Comparison of ENCODE assay signal across 18 cellular contexts in genomic region chr6:74277749-74278148, GRCh38.
A peak's percentile ranks its signal among the peaks of the same experiment; 100 is the strongest.
DNase-seq lines count a peak whose midpoint lies in the region; ATAC-seq lines count a peak whose summit lies in the region.
"Had no signal": no experiment of that assay in that cellular context is flagged by ENCODE, and none has a peak within 500 bp of the region (broad histone marks: within the 10 kb centered on the region; RNA-seq: fewer than 3 reads in every experiment).

No MANE protein-coding gene starts in this region.

- H3K4ac ChIP-seq in trophoblast cell (ENCODE audit: low read depth, low read length) = no peak overlapping the region

- no peaks in the 10 kb centered on the region for H3K27me3 Mint-ChIP-seq in natural killer cell treated with Interleukin-12 subunit alpha and Interleukin-12 subunit beta and Interleukin-15 and Interleukin-18, amount 100 ng/mL, for 72 hours
- H3K27me3 Mint-ChIP-seq: activated CD4-positive, alpha-beta T cell treated with anti-CD3 and anti-CD28 coated beads, Interleukin-2, amount 10 ng/mL, durations not matched to agents 24 days and 14 days; T-cell had no signal

- H3K36me3 Mint-ChIP-seq in natural killer cell treated with Interleukin-12 subunit alpha and Interleukin-12 subunit beta and Interleukin-15 and Interleukin-18, amount 100 ng/mL, for 72 hours = no peaks in the 10 kb centered on the region
- H3K36me3 Mint-ChIP-seq: neural progenitor cell, T-cell, type B pancreatic cell had no signal

- ATAC-seq in GM18511 (IDR thresholded peaks at IDR 0.05; ENCODE audit: unreplicated experiment) = no peak
- no peak for ATAC-seq in GM21390 (IDR thresholded peaks at IDR 0.05; ENCODE audit: unreplicated experiment)
- ATAC-seq in natural killer cell treated with Interleukin-12 subunit alpha and Interleukin-12 subunit beta and Interleukin-15 and Interleukin-18, amount 100 ng/mL, for 72 hours = no peak
- ATAC-seq: GM12878, T-cell had no signal

- H3K14ac ChIP-seq in trophoblast cell (ENCODE audit: low read length) = no peak overlapping the region

- H3K23ac ChIP-seq in trophoblast cell (ENCODE audit: low read length) = no peak overlapping the region

- no peak overlapping the region for H3K4me2 ChIP-seq in trophoblast cell (ENCODE audit: low read length)
- H3K4me2 ChIP-seq: neural progenitor cell had no signal

- H3K9ac ChIP-seq in trophoblast cell (ENCODE audit: low read length) = no peak overlapping the region
- H3K9ac ChIP-seq: neural progenitor cell had no signal

- no peak overlapping the region for H3K4me3 ChIP-seq in trophoblast cell (ENCODE audit: low read depth, low read length)
- H3K4me3 ChIP-seq: breast epithelium, esophagus squamous epithelium, GM12878, neural progenitor cell had no signal

- no peak overlapping the region for H2BK5ac ChIP-seq in trophoblast cell (ENCODE audit: low read depth, low read length, poor library complexity)

- H4K12ac ChIP-seq in trophoblast cell (ENCODE audit: low read depth, low read length) = no peak overlapping the region

- H3K27me3 ChIP-seq in trophoblast cell (ENCODE audit: insufficient read depth, low read length) = no peaks in the 10 kb centered on the region
- H3K27me3 ChIP-seq: breast epithelium, esophagus squamous epithelium, neural progenitor cell had no signal

- no peaks in the 10 kb centered on the region for H3K79me2 ChIP-seq in trophoblast cell (ENCODE audit: control insufficient read depth, insufficient read depth, low read length, poor library complexity)

- H2AFZ ChIP-seq in trophoblast cell (ENCODE audit: insufficient read depth, low read length, poor library complexity) = no peak overlapping the region
- H2AFZ ChIP-seq: neural progenitor cell had no signal

- H3K27ac Mint-ChIP-seq in natural killer cell treated with Interleukin-12 subunit alpha and Interleukin-12 subunit beta and Interleukin-15 and Interleukin-18, amount 100 ng/mL, for 72 hours = no peak overlapping the region
- H3K27ac Mint-ChIP-seq: activated CD4-positive, alpha-beta T cell treated with anti-CD3 and anti-CD28 coated beads, Interleukin-2, amount 10 ng/mL, durations not matched to agents 24 days and 14 days; activated T-helper 2 cell treated with anti-CD3 and anti-CD28 coated beads, Interferon-gamma antibody, Interleukin-2, Interleukin-4, amounts not matched to agents 10 μg/mL and 5 μg/mL and 100 μg/mL, durations not matched to agents 14 hours and 24 hours and 36 hours; neural progenitor cell; T-cell; type B pancreatic cell had no signal

- H3K36me3 ChIP-seq in trophoblast cell (ENCODE audit: control insufficient read depth in 1 of 2, insufficient read depth in 2 of 2, low read length in 2 of 2) = no peaks in the 10 kb centered on the region
- H3K36me3 ChIP-seq: breast epithelium, esophagus squamous epithelium, neural progenitor cell had no signal

- H2BK12ac ChIP-seq in trophoblast cell (ENCODE audit: low read length) = no peak overlapping the region

- H3K79me1 ChIP-seq in trophoblast cell (ENCODE audit: low read length) = no peaks in the 10 kb centered on the region

- DNase-seq in DMS53 (lab: John Stamatoyannopoulos, UW) (peak; percentile 16), DMS53 treated with DMSO at 0.1 percent for 48 hours (lab: John Stamatoyannopoulos, UW; ENCODE audit: unreplicated experiment) (no peak), RPMI7951 (ENCODE audit: low read depth) (peak; percentile 42), fibroblast of peridontal ligament (ENCODE audit: extremely low read depth) (peak; percentile 30), trophoblast cell (peak; percentile 48 to 61)
- DNase-seq in natural killer cell treated with Interleukin-12 subunit alpha and Interleukin-12 subunit beta and Interleukin-15 and Interleukin-18, amount 100 ng/mL, for 72 hours (ENCODE audit: low spot score) = no peak
- DNase-seq: 8988T; activated CD4-positive, alpha-beta T cell treated with anti-CD3 and anti-CD28 coated beads, Interleukin-2, amount 10 ng/mL, durations not matched to agents 24 days and 14 days; esophagus squamous epithelium; kidney; T-cell had no signal

- no peaks in the 10 kb centered on the region for H3K4me1 Mint-ChIP-seq in natural killer cell treated with Interleukin-12 subunit alpha and Interleukin-12 subunit beta and Interleukin-15 and Interleukin-18, amount 100 ng/mL, for 72 hours (ENCODE audit: low read depth in 2 of 2)
- H3K4me1 Mint-ChIP-seq: activated CD4-positive, alpha-beta T cell treated with anti-CD3 and anti-CD28 coated beads, Interleukin-2, amount 10 ng/mL, durations not matched to agents 24 days and 14 days; T-cell had no signal

- H3K18ac ChIP-seq in trophoblast cell (ENCODE audit: low read length) = no peak overlapping the region

- H3K4me3 Mint-ChIP-seq in natural killer cell treated with Interleukin-12 subunit alpha and Interleukin-12 subunit beta and Interleukin-15 and Interleukin-18, amount 100 ng/mL, for 72 hours = no peak overlapping the region
- H3K4me3 Mint-ChIP-seq: activated CD4-positive, alpha-beta T cell treated with anti-CD3 and anti-CD28 coated beads, Interleukin-2, amount 10 ng/mL, durations not matched to agents 24 days and 14 days; neural progenitor cell; T-cell; type B pancreatic cell had no signal

- no CpG with 5 or more reads among the region's 5 CpGs for WGBS in trophoblast cell (ENCODE audit: extremely low coverage, insufficient coverage, insufficient read length)

- H2AK5ac ChIP-seq in trophoblast cell (ENCODE audit: low read length) = no peak overlapping the region

- peaks cover 9% of the 10 kb centered on the region for H3K9me3 Mint-ChIP-seq in natural killer cell treated with Interleukin-12 subunit alpha and Interleukin-12 subunit beta and Interleukin-15 and Interleukin-18, amount 100 ng/mL, for 72 hours
- H3K9me3 Mint-ChIP-seq: activated CD4-positive, alpha-beta T cell treated with anti-CD3 and anti-CD28 coated beads, Interleukin-2, amount 10 ng/mL, durations not matched to agents 24 days and 14 days; type B pancreatic cell had no signal

- no peaks in the 10 kb centered on the region for H3K4me1 ChIP-seq in trophoblast cell (ENCODE audit: control insufficient read depth in 1 of 2, insufficient read depth in 2 of 2, low read length in 2 of 2)
- H3K4me1 ChIP-seq: breast epithelium, neural progenitor cell had no signal

- H3K27ac ChIP-seq in trophoblast cell (ENCODE audit: low read depth, low read length) = no peak overlapping the region
- H3K27ac ChIP-seq: breast epithelium, esophagus squamous epithelium, neural progenitor cell had no signal

- H4K91ac ChIP-seq in trophoblast cell (ENCODE audit: low read depth, low read length) = no peak overlapping the region

- no peak overlapping the region for H4K8ac ChIP-seq in trophoblast cell (ENCODE audit: low read depth, low read length)

- peaks cover 2% of the 10 kb centered on the region for H3K9me3 ChIP-seq in trophoblast cell (ENCODE audit: insufficient read depth, low read depth, low read length)
- H3K9me3 ChIP-seq: breast epithelium, esophagus squamous epithelium had no signal

- no peak overlapping the region for H2BK120ac ChIP-seq in trophoblast cell (ENCODE audit: insufficient read depth, low read length, poor library complexity)

Comparison
In these comparisons a context has a peak if more than half of its experiments do, and no peak if none do; other contexts are left out.
1. DNase-seq: peak in DMS53 (single experiment), RPMI7951 (single experiment), fibroblast of peridontal ligament (single experiment) and trophoblast cell (2 of 2); none in DMS53 treated with DMSO at 0.1 percent for 48 hours (single experiment) and natural killer cell treated with Interleukin-12 subunit alpha and Interleukin-12 subunit beta and Interleukin-15 and Interleukin-18, amount 100 ng/mL, for 72 hours (single experiment).